In genomic region chr11:117589024-117589423, GRCh38 we compare ENCODE assay signal across 16 cellular contexts.
DNase-seq lines count a peak whose midpoint lies in the region; ATAC-seq and TF ChIP-seq lines count a peak whose summit lies in the region.
"Had no signal": no experiment of that assay in that cellular context is flagged by ENCODE, and none has a peak within 500 bp of the region (broad histone marks: within the 10 kb centered on the region; RNA-seq: fewer than 3 reads in every experiment).

No MANE protein-coding gene starts in this region.

- no peak for TF ChIP-seq CTCF in sigmoid colon (IDR thresholded peaks at IDR 0.05)

- no peaks in the 10 kb centered on the region for H3K9me2 ChIP-seq in Karpas-422 (replicated peaks; ENCODE audit: insufficient read depth, low read length)

- intact Hi-C loops in sigmoid colon (cut with DNase I): no loop called here

- H3K4me3 ChIP-seq in Karpas-422 (ENCODE audit: low read length) (0 out of 2 replicates have a peak overlapping the region, but pooled peaks have one; percentile 22), sigmoid colon (no peak overlapping the region)
- H3K4me3 ChIP-seq: BLaER1 had no signal

- no peak for ATAC-seq in HG02885 (IDR thresholded peaks at IDR 0.05; ENCODE audit: poor library complexity, unreplicated experiment)
- ATAC-seq: SK-N-SH treated with all-trans-retinoic acid at 6 μM for 48 hours had no signal

- WGBS in sigmoid colon, 2 donors: 80 to 85% methylated on average over 13 of the region's 13 CpGs

- H3K79me2 ChIP-seq in Karpas-422 (ENCODE audit: low read length): no peaks in the 10 kb centered on the region

- H3K9me3 ChIP-seq in Karpas-422 (ENCODE audit: low read length): no peaks in the 10 kb centered on the region
- H3K9me3 ChIP-seq in sigmoid colon: no peaks in the 10 kb centered on the region
- H3K9me3 ChIP-seq: BLaER1 had no signal

- peak overlapping the region; percentile 60 for H3K27ac ChIP-seq in Karpas-422 (ENCODE audit: low read length)
- H3K27ac ChIP-seq in sigmoid colon: no peak overlapping the region
- H3K27ac ChIP-seq: BLaER1, HL-60 had no signal

- H3K36me3 ChIP-seq in Karpas-422 (ENCODE audit: insufficient read depth, low read length) (no peaks in the 10 kb centered on the region), sigmoid colon (no peaks in the 10 kb centered on the region)
- H3K36me3 ChIP-seq: BLaER1 had no signal

- TF ChIP-seq POLR2A in sigmoid colon (IDR thresholded peaks at IDR 0.05): no peak

- DNase-seq in NCI-H146 (lab: John Stamatoyannopoulos, UW) (peak; percentile 86), NCI-H146 treated with DMSO at 0.1 percent for 48 hours (lab: John Stamatoyannopoulos, UW; ENCODE audit: unreplicated experiment) (no peak), Karpas-422 (no peak), NCI-H526 treated with DMSO at 0.1 percent for 48 hours (lab: John Stamatoyannopoulos, UW) (peak; percentile 98), sigmoid colon (peak; percentile 40), NCI-H1694 (lab: John Stamatoyannopoulos, UW) (no peak)
- DNase-seq in stimulated activated naive CD4-positive, alpha-beta T cell (lab: John Stamatoyannopoulos, UW): no peak
- DNase-seq: CD8-positive, alpha-beta memory T cell; H7; NCI-H446 treated with DMSO at 0.1 percent for 48 hours; SHP77 treated with DMSO at 0.1 percent for 48 hours; T-helper 1 cell had no signal

- H3K4me2 ChIP-seq in Karpas-422 (ENCODE audit: low read depth, low read length, poor library complexity, severe bottlenecking): peak overlapping the region; percentile 53
- H3K4me2 ChIP-seq: BLaER1 had no signal

- H3K4me1 ChIP-seq in Karpas-422 (ENCODE audit: low read length) (peaks cover 87% of the 10 kb centered on the region), sigmoid colon (no peaks in the 10 kb centered on the region)

- no peaks in the 10 kb centered on the region for H3K27me3 ChIP-seq in Karpas-422 (ENCODE audit: low read length)
- H3K27me3 ChIP-seq in sigmoid colon: no peaks in the 10 kb centered on the region
- H3K27me3 ChIP-seq: BLaER1 had no signal

- peak overlapping the region; percentile 46 for H3K9ac ChIP-seq in Karpas-422 (ENCODE audit: low read length)
- H3K9ac ChIP-seq: BLaER1 had no signal

- no peak for TF ChIP-seq EP300 in sigmoid colon (IDR thresholded peaks at IDR 0.05)

- H2AFZ ChIP-seq in Karpas-422 (ENCODE audit: low read length): no peak overlapping the region

- no peaks in the 10 kb centered on the region for H4K20me1 ChIP-seq in Karpas-422 (ENCODE audit: insufficient read depth, low read depth, low read length)
- H4K20me1 ChIP-seq: BLaER1 had no signal

Comparison
In these comparisons a context has a peak if more than half of its experiments do, and no peak if none do; other contexts are left out.
1. DNase-seq: peak in NCI-H146 (single experiment), NCI-H526 treated with DMSO at 0.1 percent for 48 hours (single experiment) and sigmoid colon (single experiment); none in NCI-H146 treated with DMSO at 0.1 percent for 48 hours (single experiment), Karpas-422 (single experiment), NCI-H1694 (single experiment) and stimulated activated naive CD4-positive, alpha-beta T cell (0 of 6).